In genomic region chr16:74296465-74297295, GRCh38 we compare ENCODE assay signal across 8 cellular contexts. TPM values are rescaled to one million over a fixed set of nuclear protein-coding genes. Genes with fewer than 3 reads are reported as not detected.
DNase-seq lines count a peak whose midpoint lies in the region; ATAC-seq and TF ChIP-seq lines count a peak whose summit lies in the region.

PSMD7 (plus strand) TSS chr16:74296814; CDS start chr16:74296915, 101 bp downstream.

- H3K9me3 ChIP-seq in right atrium auricular region (peaks cover 2 to 3% of the 10 kb centered on the region in 2 donors), psoas muscle (peaks cover 2% of the 10 kb centered on the region)

- H3K4me3 ChIP-seq in right atrium auricular region = peak within 1 kb of the TSS; percentile 81 to 95
- H3K4me3 ChIP-seq in psoas muscle = peak within 1 kb of the TSS; percentile 85
- peak within 1 kb of the TSS; percentile 86 for H3K4me3 ChIP-seq in urinary bladder (ENCODE audit: low read depth, low read length)

- no peaks in the 10 kb centered on the region for H3K27me3 ChIP-seq in right atrium auricular region
- no peaks in the 10 kb centered on the region for H3K27me3 ChIP-seq in psoas muscle (ENCODE audit: insufficient read depth in 3 of 3, low read length in 2 of 3)

- intact Hi-C loops in T-helper 2 cell treated with Interferon-gamma antibody and Interleukin-4, amounts not matched to agents 100 ng/mL and 5 ng/mL, for 36 hours (cut with micrococcal nuclease) = loop anchor here (1.0 to 2.0 kb wide), 4 partner anchors 72 to 1350 kb away; partner anchors contain the start of genes GLG1, KARS1, RFWD3 and TERF2IP
- intact Hi-C loops in psoas muscle (cut with DNase I) = loop anchor here in 1 of 2 donors (5.0 kb wide), 1 partner anchor 311 kb away; the partner anchor contains the start of gene GLG1

- H3K4me1 ChIP-seq in right atrium auricular region = peaks cover 0 to 33% of the 10 kb centered on the region in 2 donors
- peaks cover 31% of the 10 kb centered on the region for H3K4me1 ChIP-seq in psoas muscle
- H3K4me1 ChIP-seq in urinary bladder (ENCODE audit: insufficient read depth) = peaks cover 1% of the 10 kb centered on the region

- H3K36me3 ChIP-seq in right atrium auricular region (peaks cover 36% of the 10 kb centered on the region), psoas muscle (ENCODE audit: insufficient read depth in 1 of 2, low read depth in 1 of 2) (peaks cover 12 to 35% of the 10 kb centered on the region in 2 donors), urinary bladder (ENCODE audit: insufficient read depth) (peaks cover 2% of the 10 kb centered on the region)

- DNase-seq in NCI-H1694 treated with DMSO at 0.1 percent for 48 hours (lab: John Stamatoyannopoulos, UW) (peak; percentile 57), anterior cingulate cortex (lab: John Stamatoyannopoulos, UW) (peak; percentile 44 to 93 (median 88)), right atrium auricular region (ENCODE audit: low spot score) (peak; percentile 93), psoas muscle (peak; percentile 94 to 96)

- ATAC-seq in GM18502 (IDR thresholded peaks at IDR 0.05; ENCODE audit: poor library complexity, unreplicated experiment) = peak; percentile 96
- peak; percentile 90 for ATAC-seq in HG02938 (IDR thresholded peaks at IDR 0.05; ENCODE audit: unreplicated experiment)
- peak; percentile 96 to 98 (median 98) for ATAC-seq in psoas muscle

- TF ChIP-seq CTCF in right atrium auricular region (IDR thresholded peaks at IDR 0.05) = no peak
- TF ChIP-seq CTCF in psoas muscle (IDR thresholded peaks at IDR 0.05) = no peak

- H3K27ac ChIP-seq in right atrium auricular region (peak within 1 kb of the TSS; percentile 89 to 95), psoas muscle (peak within 1 kb of the TSS; percentile 97), urinary bladder (ENCODE audit: low read depth) (peak within 1 kb of the TSS; percentile 85)

- WGBS in psoas muscle, 3 donors = 0 to 1% (median 0%) methylated on average over 67 to 71 of the region's 71 CpGs
- WGBS in urinary bladder = under 1% methylated on average over 71 of the region's 71 CpGs

RNA-seq across cellular contexts. Expression of gene PSMD7, which starts in this region (rescaled TPM):
- 108 and 115 TPM in 2 replicates for total RNA-seq in T-helper 2 cell treated with Interferon-gamma antibody and Interleukin-4, amounts not matched to agents 100 ng/mL and 5 ng/mL, for 36 hours
- total RNA-seq in right atrium auricular region = 100 to 1,000 TPM in 1 of 2 donors, 10 to 100 TPM in 1; 92.5 to 107 TPM
- 100 to 1,000 TPM; 122 to 230 (median 191) TPM for total RNA-seq in psoas muscle
- 100 to 1,000 TPM; 192 to 223 (median 206) TPM for polyA plus RNA-seq in psoas muscle
- 53.5 TPM for total RNA-seq in urinary bladder
- 107 TPM for polyA plus RNA-seq in urinary bladder

Comparison
In these comparisons a context has a peak if more than half of its experiments do, and no peak if none do; other contexts are left out.
1. Peak in every context shown above with its lines: DNase-seq, ATAC-seq, H3K4me3 ChIP-seq and H3K27ac ChIP-seq.